Comparison of ENCODE assay signal across 9 cellular contexts in genomic region chr1:172906778-172907592, GRCh38.
DNase-seq lines count a peak whose midpoint lies in the region; ATAC-seq, FAIRE-seq and TF ChIP-seq lines count a peak whose summit lies in the region.
"Had no signal": no experiment of that assay in that cellular context is flagged by ENCODE, and none has a peak within 500 bp of the region (broad histone marks: within the 10 kb centered on the region; RNA-seq: fewer than 3 reads in every experiment).

No MANE protein-coding gene starts in this region.

- H3K9me3 ChIP-seq in Caco-2 (0 out of 2 replicates have a peak, but pooled peaks cover 6% of the 10 kb centered on the region), keratinocyte (ENCODE audit: control insufficient read depth, low read depth, low read length) (peaks cover 3% of the 10 kb centered on the region)

- H3K4me2 ChIP-seq in keratinocyte (ENCODE audit: control insufficient read depth, extremely low read depth, insufficient read depth, low read depth, low read length) = peak overlapping the region; percentile 34

- FAIRE-seq in keratinocyte (lab: Jason Lieb, UNC) = peak; percentile 75

- H3K36me3 Mint-ChIP-seq in Caco-2 (ENCODE audit: insufficient read depth, unreplicated experiment) = no peaks in the 10 kb centered on the region
- H3K36me3 Mint-ChIP-seq in activated CD8-positive, alpha-beta T cell treated with anti-CD3 and anti-CD28 coated beads, Interleukin-2, amount 10 ng/mL, durations not matched to agents 7 days and 5 days (ENCODE audit: low read depth) = peaks cover 17% of the 10 kb centered on the region

- POLR2A ChIA-PET in Caco-2 (lab: Charles Lee) = no interaction called here
- POLR2A ChIA-PET in activated CD8-positive, alpha-beta T cell treated with anti-CD3 and anti-CD28 coated beads, Interleukin-2, amount 10 ng/mL, durations not matched to agents 7 days and 5 days (lab: Charles Lee) = interaction anchor here (1.1 kb wide), 1 partner anchor 12 kb away, joined by 5 read pairs; no protein-coding TSS in a partner anchor

- peak overlapping the region; percentile 30 for H3K27ac Mint-ChIP-seq in Caco-2 (ENCODE audit: unreplicated experiment)
- peak overlapping the region; percentile 84 for H3K27ac Mint-ChIP-seq in activated CD8-positive, alpha-beta T cell treated with anti-CD3 and anti-CD28 coated beads, Interleukin-2, amount 10 ng/mL, durations not matched to agents 7 days and 5 days

- no peak for TF ChIP-seq CTCF in Caco-2 (IDR thresholded peaks at IDR 0.05; ENCODE audit: insufficient read depth in 1 of 2, low read depth in 1 of 2, low read length in 1 of 2, severe bottlenecking in 1 of 2, unreplicated experiment in 1 of 2)
- TF ChIP-seq CTCF in keratinocyte (optimal IDR thresholded peaks at IDR 0.05 in 1 of 3, IDR thresholded peaks at IDR 0.05 in 1 of 3, conservative IDR thresholded peaks at IDR 0.05 in 1 of 3; ENCODE audit: extremely low read depth in 1 of 3, insufficient read depth in 2 of 3, low read length in 3 of 3) = no peak

- H4K20me1 ChIP-seq in keratinocyte (ENCODE audit: control insufficient read depth, extremely low read depth, insufficient read depth, low read length) = no peaks in the 10 kb centered on the region

- dilution Hi-C loops in keratinocyte (cut with MboI; ENCODE audit: extremely low pct_ligation_motif_present, low sequenced_read_pairs) = no loop called here

- TF ChIP-seq EP300 in Ishikawa (IDR thresholded peaks at IDR 0.05; ENCODE audit: borderline replicate concordance) = no peak

- H3K27me3 ChIP-seq in Caco-2 (replicated peaks; ENCODE audit: control insufficient read depth, insufficient read depth, low read length) = no peaks in the 10 kb centered on the region
- H3K27me3 ChIP-seq in keratinocyte (ENCODE audit: control insufficient read depth, extremely low read depth, insufficient read depth, low read length) = no peaks in the 10 kb centered on the region

- no peak overlapping the region for H3K4me3 Mint-ChIP-seq in Caco-2 (ENCODE audit: unreplicated experiment)
- peak overlapping the region; percentile 26 for H3K4me3 Mint-ChIP-seq in activated CD8-positive, alpha-beta T cell treated with anti-CD3 and anti-CD28 coated beads, Interleukin-2, amount 10 ng/mL, durations not matched to agents 7 days and 5 days

- no peaks in the 10 kb centered on the region for H3K27me3 Mint-ChIP-seq in Caco-2 (ENCODE audit: insufficient read depth, unreplicated experiment)
- peaks cover 2% of the 10 kb centered on the region for H3K27me3 Mint-ChIP-seq in activated CD8-positive, alpha-beta T cell treated with anti-CD3 and anti-CD28 coated beads, Interleukin-2, amount 10 ng/mL, durations not matched to agents 7 days and 5 days (ENCODE audit: low read depth)

- no peaks in the 10 kb centered on the region for H3K4me1 Mint-ChIP-seq in Caco-2 (ENCODE audit: low read depth, unreplicated experiment)
- peaks cover 33% of the 10 kb centered on the region for H3K4me1 Mint-ChIP-seq in activated CD8-positive, alpha-beta T cell treated with anti-CD3 and anti-CD28 coated beads, Interleukin-2, amount 10 ng/mL, durations not matched to agents 7 days and 5 days (ENCODE audit: low read depth)

- CTCF ChIA-PET in Caco-2 (lab: Charles Lee) = no interaction called here
- CTCF ChIA-PET in activated CD8-positive, alpha-beta T cell treated with anti-CD3 and anti-CD28 coated beads, Interleukin-2, amount 10 ng/mL, durations not matched to agents 7 days and 5 days (lab: Charles Lee) = interaction anchor here (1.0 to 2.1 kb wide), 4 partner anchors 9 to 298 kb away, joined by 3 to 10 read pairs (median 5); no protein-coding TSS in a partner anchor

- H3K4me1 ChIP-seq in Caco-2 (peaks cover 15% of the 10 kb centered on the region), keratinocyte (ENCODE audit: control insufficient read depth, extremely low read depth, insufficient read depth, low read length) (peaks cover 55% of the 10 kb centered on the region)

- H3K9me1 ChIP-seq in keratinocyte (ENCODE audit: control insufficient read depth, extremely low read depth, insufficient read depth, low read length) = no peaks in the 10 kb centered on the region

- peak overlapping the region; percentile 68 for H3K27ac ChIP-seq in keratinocyte (ENCODE audit: control insufficient read depth, insufficient read depth, low read length)

- H3K4me3 ChIP-seq in Caco-2 (ENCODE audit: low read depth, low read length) = no peak overlapping the region
- H3K4me3 ChIP-seq in keratinocyte (ENCODE audit: control insufficient read depth in 2 of 3, extremely low read depth in 1 of 3, insufficient read depth in 2 of 3, low read depth in 1 of 3, low read length in 3 of 3) = peak overlapping the region in 1 of 3 experiments; percentile 14

- H3K9me3 Mint-ChIP-seq in Caco-2 (ENCODE audit: unreplicated experiment) = peaks cover 10% of the 10 kb centered on the region
- peaks cover 27% of the 10 kb centered on the region for H3K9me3 Mint-ChIP-seq in activated CD8-positive, alpha-beta T cell treated with anti-CD3 and anti-CD28 coated beads, Interleukin-2, amount 10 ng/mL, durations not matched to agents 7 days and 5 days (ENCODE audit: insufficient read depth)

- intact Hi-C loops in Caco-2 (cut with micrococcal nuclease; ENCODE audit: unreplicated experiment) = no loop called here

- no TSS peak for BruUV-seq in Caco-2 (replicated peaks; lab: Mats Ljungman, UMichigan)

- H3K36me3 ChIP-seq in Caco-2 (ENCODE audit: control insufficient read depth, insufficient read depth, low read length) (no peaks in the 10 kb centered on the region), keratinocyte (ENCODE audit: control insufficient read depth in 2 of 2, extremely low read depth in 1 of 2, insufficient read depth in 2 of 2, low read length in 2 of 2) (no peaks in the 10 kb centered on the region)

- no peak for TF ChIP-seq RAD21 in Ishikawa (IDR thresholded peaks at IDR 0.05; ENCODE audit: low read depth)

- DNase-seq in Caco-2 = no peak
- peak; percentile 38 for DNase-seq in activated CD8-positive, alpha-beta T cell treated with anti-CD3 and anti-CD28 coated beads, Interleukin-2, amount 10 ng/mL, durations not matched to agents 7 days and 5 days
- no peak for DNase-seq in keratinocyte (ENCODE audit: low read depth, low spot score)
- no peak for DNase-seq in effector CD8-positive, alpha-beta T cell (lab: John Stamatoyannopoulos, UW)
- DNase-seq: head of caudate nucleus had no signal

- ATAC-seq in activated CD8-positive, alpha-beta T cell treated with anti-CD3 and anti-CD28 coated beads, Interleukin-2, amount 10 ng/mL, durations not matched to agents 7 days and 5 days = peak; percentile 90
- ATAC-seq in GM21526 (IDR thresholded peaks at IDR 0.05; ENCODE audit: low FRiP score, unreplicated experiment) (no peak), GM21576 (IDR thresholded peaks at IDR 0.05; ENCODE audit: unreplicated experiment) (no peak), HG02759 (IDR thresholded peaks at IDR 0.05; ENCODE audit: unreplicated experiment) (no peak)

- H3K9ac ChIP-seq in keratinocyte (ENCODE audit: control insufficient read depth, extremely low read depth, insufficient read depth, low read length) = no peak overlapping the region

- no peaks in the 10 kb centered on the region for H3K79me2 ChIP-seq in keratinocyte (ENCODE audit: control insufficient read depth, insufficient read depth, low read length)

- peak overlapping the region; percentile 51 for H2AFZ ChIP-seq in keratinocyte (ENCODE audit: control insufficient read depth, low read length)

TF ChIP-seq in Ishikawa, 13 proteins besides CTCF, POLR2A, EP300 and RAD21:
- peak; percentile 43; the same call in 1 of the 2 replicates for TF ChIP-seq NFIC (IDR thresholded peaks at IDR 0.05)
- peak; percentile 74 for TF ChIP-seq YY1 (IDR thresholded peaks at IDR 0.05; ENCODE audit: low read depth)
- no peak for TF ChIP-seq EGR1 (IDR thresholded peaks at IDR 0.05)
- peak; percentile 57 for TF ChIP-seq TEAD4 (IDR thresholded peaks at IDR 0.05)
